Comparison of ENCODE assay signal across 32 cellular contexts in the genomic region with DNA sequence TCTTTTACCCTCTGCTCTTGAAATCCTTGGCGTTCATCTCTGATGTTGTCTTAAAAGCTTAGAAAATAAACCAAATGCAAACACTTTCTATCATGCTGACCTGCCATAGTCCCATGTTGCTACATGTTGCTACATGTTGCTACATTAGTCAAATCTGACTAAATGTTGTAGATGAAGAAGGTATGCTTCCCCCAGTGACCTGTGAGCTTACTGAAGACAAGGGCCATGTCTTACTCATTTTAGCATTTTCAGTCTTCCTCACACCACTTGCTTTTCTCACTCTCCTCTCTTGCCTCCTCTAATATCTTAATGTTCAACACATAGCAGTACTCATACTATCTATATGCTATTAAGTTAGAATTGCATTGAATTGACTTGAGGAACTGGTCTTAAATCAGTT.
"Had no signal": no experiment of that assay in that cellular context is flagged by ENCODE, and none has a peak within 500 bp of the region (broad histone marks: within the 10 kb centered on the region; RNA-seq: fewer than 3 reads in every experiment).

No MANE protein-coding gene starts in this region.

- H3K4me3 ChIP-seq: cardiac muscle cell, coronary artery, dorsolateral prefrontal cortex, pancreas, psoas muscle, sigmoid colon, stomach, thyroid gland, upper lobe of right lung had no signal

- H3K27ac Mint-ChIP-seq: activated CD4-positive, alpha-beta memory T cell treated with anti-CD3 and anti-CD28 coated beads, Interleukin-2, amount 10 ng/mL, durations not matched to agents 7 days and 5 days; activated CD4-positive, alpha-beta T cell treated with anti-CD3 and anti-CD28 coated beads, Interleukin-2, amount 10 ng/mL, durations not matched to agents 7 days and 5 days; activated naive CD4-positive, alpha-beta T cell treated with anti-CD3 and anti-CD28 coated beads, Interleukin-2, amount 50 U/mL, for 72 hours; activated T-cell treated with anti-CD3 and anti-CD28 coated beads, Interleukin-2, amount 50 U/mL, for 24 hours; activated T-helper 17 cell treated with anti-CD3 and anti-CD28 coated beads, Interleukin-2, amount 50 U/mL, for 72 hours; immature natural killer cell; memory B cell; naive thymus-derived CD4-positive, alpha-beta T cell; stimulated activated memory B cell treated with anti-CD40 and anti-IgM and Interleukin-4, amounts not matched to agents 10 μg/mL and 1 μg/mL and 100 μg/mL, for 72 hours; WTC11 had no signal

- H3K9me3 Mint-ChIP-seq: activated CD4-positive, alpha-beta memory T cell treated with anti-CD3 and anti-CD28 coated beads, Interleukin-2, amount 10 ng/mL, durations not matched to agents 7 days and 5 days; activated T-cell treated with anti-CD3 and anti-CD28 coated beads, Interleukin-2, amount 50 U/mL, for 24 hours; stimulated activated memory B cell treated with anti-CD40 and anti-IgM and Interleukin-4, amounts not matched to agents 10 μg/mL and 1 μg/mL and 100 μg/mL, for 72 hours had no signal

- H3K27me3 Mint-ChIP-seq: activated CD4-positive, alpha-beta memory T cell treated with anti-CD3 and anti-CD28 coated beads, Interleukin-2, amount 10 ng/mL, durations not matched to agents 7 days and 5 days; activated CD4-positive, alpha-beta T cell treated with anti-CD3 and anti-CD28 coated beads, Interleukin-2, amount 10 ng/mL, durations not matched to agents 7 days and 5 days; activated T-cell treated with anti-CD3 and anti-CD28 coated beads, Interleukin-2, amount 50 U/mL, for 24 hours; memory B cell; naive thymus-derived CD4-positive, alpha-beta T cell; stimulated activated memory B cell treated with anti-CD40 and anti-IgM and Interleukin-4, amounts not matched to agents 10 μg/mL and 1 μg/mL and 100 μg/mL, for 72 hours had no signal

- H3K36me3 Mint-ChIP-seq: activated naive CD4-positive, alpha-beta T cell treated with anti-CD3 and anti-CD28 coated beads, Interleukin-2, amount 50 U/mL, for 72 hours; immature natural killer cell; memory B cell; naive thymus-derived CD4-positive, alpha-beta T cell; stimulated activated memory B cell treated with anti-CD40 and anti-IgM and Interleukin-4, amounts not matched to agents 10 μg/mL and 1 μg/mL and 100 μg/mL, for 72 hours had no signal

- ATAC-seq: activated naive CD4-positive, alpha-beta T cell treated with anti-CD3 and anti-CD28 coated beads, Interleukin-2, amount 50 U/mL, for 72 hours; activated T-helper 17 cell treated with anti-CD3 and anti-CD28 coated beads, Interleukin-2, amount 50 U/mL, for 72 hours; left colon; naive thymus-derived CD4-positive, alpha-beta T cell; pancreas; psoas muscle; stimulated activated memory B cell treated with anti-CD40 and anti-IgM and Interleukin-4, amounts not matched to agents 10 μg/mL and 1 μg/mL and 100 μg/mL, for 72 hours; upper lobe of right lung; WTC11 had no signal

- H3K36me3 ChIP-seq: cardiac muscle cell, pancreas, sigmoid colon, stomach, thyroid gland, upper lobe of right lung had no signal

- DNase-seq: activated CD4-positive, alpha-beta memory T cell treated with anti-CD3 and anti-CD28 coated beads, Interleukin-2, amount 10 ng/mL, durations not matched to agents 7 days and 5 days; activated CD4-positive, alpha-beta T cell treated with anti-CD3 and anti-CD28 coated beads for 1 hour; activated CD4-positive, alpha-beta T cell treated with anti-CD3 and anti-CD28 coated beads, Interleukin-2, amount 10 ng/mL, durations not matched to agents 7 days and 5 days; activated CD8-positive, alpha-beta memory T cell treated with anti-CD3 and anti-CD28 coated beads, Interleukin-2, amount 50 U/mL, for 48 hours; activated gamma-delta T cell treated with Interleukin-2 at 50 U/mL for 16 hours; activated T-cell treated with anti-CD3 and anti-CD28 coated beads, Interleukin-2, amount 50 U/mL, for 24 hours; dorsolateral prefrontal cortex; effector memory CD4-positive, alpha-beta T cell; head of caudate nucleus; hippocampal formation; immature natural killer cell; kidney; left colon; midbrain; naive thymus-derived CD4-positive, alpha-beta T cell; nucleus accumbens; pancreas; psoas muscle; sigmoid colon; small intestine; stimulated activated CD4-positive, alpha-beta T cell treated with anti-CD3 and anti-CD28 coated beads, Interleukin-4, amount 100 ng/mL, for 24 hours; stomach; thyroid gland; upper lobe of right lung had no signal

- H3K4me3 Mint-ChIP-seq: activated CD4-positive, alpha-beta memory T cell treated with anti-CD3 and anti-CD28 coated beads, Interleukin-2, amount 10 ng/mL, durations not matched to agents 7 days and 5 days; activated CD4-positive, alpha-beta T cell treated with anti-CD3 and anti-CD28 coated beads, Interleukin-2, amount 10 ng/mL, durations not matched to agents 7 days and 5 days; activated T-cell treated with anti-CD3 and anti-CD28 coated beads, Interleukin-2, amount 50 U/mL, for 24 hours; activated T-helper 17 cell treated with anti-CD3 and anti-CD28 coated beads, Interleukin-2, amount 50 U/mL, for 72 hours; immature natural killer cell; memory B cell; naive thymus-derived CD4-positive, alpha-beta T cell; neural crest cell; stimulated activated memory B cell treated with anti-CD40 and anti-IgM and Interleukin-4, amounts not matched to agents 10 μg/mL and 1 μg/mL and 100 μg/mL, for 72 hours; WTC11 had no signal

- H3K27ac ChIP-seq: cardiac muscle cell, coronary artery, dorsolateral prefrontal cortex, pancreas, psoas muscle, sigmoid colon, stomach, thyroid gland, upper lobe of right lung had no signal

- H3K4me1 ChIP-seq: pancreas, psoas muscle, sigmoid colon, stomach, thyroid gland, upper lobe of right lung had no signal

- H3K4me1 Mint-ChIP-seq: activated CD4-positive, alpha-beta memory T cell treated with anti-CD3 and anti-CD28 coated beads, Interleukin-2, amount 10 ng/mL, durations not matched to agents 7 days and 5 days; activated CD4-positive, alpha-beta T cell treated with anti-CD3 and anti-CD28 coated beads, Interleukin-2, amount 10 ng/mL, durations not matched to agents 7 days and 5 days; activated T-helper 17 cell treated with anti-CD3 and anti-CD28 coated beads, Interleukin-2, amount 50 U/mL, for 72 hours; immature natural killer cell; memory B cell; naive thymus-derived CD4-positive, alpha-beta T cell; stimulated activated memory B cell treated with anti-CD40 and anti-IgM and Interleukin-4, amounts not matched to agents 10 μg/mL and 1 μg/mL and 100 μg/mL, for 72 hours had no signal

- H3K27me3 ChIP-seq: cardiac muscle cell, dorsolateral prefrontal cortex, pancreas, sigmoid colon, stomach, thyroid gland, upper lobe of right lung had no signal

- H3K9me3 ChIP-seq: pancreas, psoas muscle, sigmoid colon, thyroid gland, upper lobe of right lung had no signal
